ENCODE assay signal across 8 cellular contexts in the genomic region with DNA sequence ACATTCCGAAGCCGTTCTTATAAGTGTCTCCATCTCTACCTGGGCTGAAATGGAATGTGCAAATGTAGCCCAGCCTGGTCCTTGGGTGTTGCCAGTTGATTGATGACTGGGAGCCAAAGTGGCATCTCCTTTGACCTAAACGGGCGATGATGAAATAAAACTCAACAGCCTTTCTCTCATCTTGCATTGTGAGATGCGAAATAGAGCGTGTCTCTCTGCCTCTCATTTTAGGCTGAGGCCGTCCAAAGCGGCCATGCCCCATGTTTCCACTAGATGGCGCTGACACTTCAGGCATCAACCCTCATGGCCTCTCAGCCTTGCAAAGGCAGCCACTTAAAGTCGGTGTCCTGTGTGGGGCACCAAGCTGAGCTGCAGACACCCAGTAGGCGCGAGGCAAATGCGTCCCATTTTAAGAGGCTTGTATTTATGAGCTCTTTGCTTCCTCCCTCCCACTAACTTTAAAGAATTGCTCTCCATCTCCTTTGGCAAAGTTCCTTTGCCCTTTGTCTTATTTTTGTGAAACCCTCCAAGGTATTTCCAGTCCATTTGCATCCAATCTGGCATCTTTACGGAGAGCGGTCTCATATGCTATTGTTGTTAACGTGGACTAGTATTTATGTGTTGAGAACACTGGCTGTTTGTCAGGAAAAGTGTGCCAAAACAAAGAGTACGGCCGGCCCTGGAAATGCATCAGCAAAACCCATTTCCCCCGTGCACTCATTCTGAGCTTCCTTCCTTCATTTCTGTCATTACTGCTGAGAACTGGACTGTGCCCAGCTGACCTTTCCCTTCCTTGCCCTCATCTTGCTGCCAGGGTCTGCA. TPM values are rescaled to one million over a fixed set of nuclear protein-coding genes. Genes with fewer than 3 reads are reported as not detected.
DNase-seq lines count a peak whose midpoint lies in the region; ATAC-seq and TF ChIP-seq lines count a peak whose summit lies in the region.

No MANE protein-coding gene starts in this region.

- no peaks in the 10 kb centered on the region for H3K27me3 ChIP-seq in gastrocnemius medialis

- in situ Hi-C loops in gastrocnemius medialis (cut with MboI; ENCODE audit: low sequenced_read_pairs in 4 of 4), result loop anchor here in 3 of 4 donors (5.0 to 25.0 kb wide), 6 partner anchors 66 to 1246 kb away; no protein-coding TSS in a partner anchor

- H3K27ac ChIP-seq in gastrocnemius medialis, result peak overlapping the region in 3 of 4 donors; percentile 7 to 39 (median 14)

- no peak overlapping the region for H3K4me3 ChIP-seq in GM12875 (ENCODE audit: low read depth, low read length)
- H3K4me3 ChIP-seq in gastrocnemius medialis, result peak overlapping the region in 2 of 4 donors; percentile 0 to 21

- H3K9me3 ChIP-seq in gastrocnemius medialis, result no peaks in the 10 kb centered on the region

- H3K27me3 Mint-ChIP-seq in T-helper 2 cell treated with Interferon-gamma antibody and Interleukin-4, amounts not matched to agents 5 μg/mL and 100 μg/mL, for 36 hours (ENCODE audit: low read depth), result peaks cover 16% of the 10 kb centered on the region

- no peak overlapping the region for H3K4me3 Mint-ChIP-seq in T-helper 2 cell treated with Interferon-gamma antibody and Interleukin-4, amounts not matched to agents 5 μg/mL and 100 μg/mL, for 36 hours

- intact Hi-C loops in gastrocnemius medialis (cut with DNase I; ENCODE audit: low total_unique reads), result loop anchor here (1.0 to 5.0 kb wide), 3 partner anchors 67 to 296 kb away; partner anchors contain the start of gene GSG1

- peaks cover 7% of the 10 kb centered on the region for H3K4me1 Mint-ChIP-seq in T-helper 2 cell treated with Interferon-gamma antibody and Interleukin-4, amounts not matched to agents 5 μg/mL and 100 μg/mL, for 36 hours (ENCODE audit: low read depth)

- ATAC-seq in HG02678 (IDR thresholded peaks at IDR 0.05; ENCODE audit: unreplicated experiment) (peak; percentile 97), gastrocnemius medialis (peak; percentile 82 to 95), GM18505 (IDR thresholded peaks at IDR 0.05; ENCODE audit: unreplicated experiment) (no peak)

- TF ChIP-seq POLR2A in gastrocnemius medialis (IDR thresholded peaks at IDR 0.05) (no peak), GM18505 (IDR thresholded peaks at IDR 0.05; ENCODE audit: borderline replicate concordance, extremely low read depth, insufficient read depth, insufficient read length) (no peak)

- peak; percentile 71 for DNase-seq in NCI-H146 (lab: John Stamatoyannopoulos, UW)
- peak; percentile 75 for DNase-seq in T-helper 2 cell treated with Interferon-gamma antibody and Interleukin-4, amounts not matched to agents 5 μg/mL and 100 μg/mL, for 36 hours (ENCODE audit: low spot score)
- peak; percentile 22 to 93 (median 82) for DNase-seq in anterior cingulate cortex (lab: John Stamatoyannopoulos, UW)
- DNase-seq in hepatic stellate cell (ENCODE audit: low spot score), result peak; percentile 64
- DNase-seq in gastrocnemius medialis, result peak; percentile 57 to 72

- H3K36me3 Mint-ChIP-seq in T-helper 2 cell treated with Interferon-gamma antibody and Interleukin-4, amounts not matched to agents 5 μg/mL and 100 μg/mL, for 36 hours (ENCODE audit: low read depth), result no peaks in the 10 kb centered on the region

- H3K4me1 ChIP-seq in gastrocnemius medialis, result no peaks in the 10 kb centered on the region

- H3K9me3 Mint-ChIP-seq in T-helper 2 cell treated with Interferon-gamma antibody and Interleukin-4, amounts not matched to agents 5 μg/mL and 100 μg/mL, for 36 hours, result no peaks in the 10 kb centered on the region

- no peaks in the 10 kb centered on the region for H3K36me3 ChIP-seq in gastrocnemius medialis

- TF ChIP-seq CTCF in GM12875 (IDR thresholded peaks at IDR 0.05; ENCODE audit: borderline replicate concordance, insufficient read depth, low read depth, low read length), result peak; percentile 97
- peak; percentile 90 to 97 (median 93) for TF ChIP-seq CTCF in gastrocnemius medialis (IDR thresholded peaks at IDR 0.05 in 4 of 5, conservative IDR thresholded peaks at IDR 0.05 in 1 of 5)

- no peak overlapping the region for H3K27ac Mint-ChIP-seq in T-helper 2 cell treated with Interferon-gamma antibody and Interleukin-4, amounts not matched to agents 5 μg/mL and 100 μg/mL, for 36 hours

RNA-seq across cellular contexts. Expression of gene GPRC5A, which starts 25.0 kb away (rescaled TPM):
- 1 to 10 TPM in 1 of 4 donors, under 1 TPM in 3; 0.23 to 5.8 (median 0.52) TPM for total RNA-seq in gastrocnemius medialis

RNA-seq across cellular contexts. Expression of gene GPRC5D, which starts 35.6 kb away (rescaled TPM):
- not detected for total RNA-seq in gastrocnemius medialis
